ENCODE assay signal across 11 cellular contexts in genomic region chr5:139147743-139148079, GRCh38. TPM values are rescaled to one million over a fixed set of nuclear protein-coding genes. Genes with fewer than 3 reads are reported as not detected.
DNase-seq lines count a peak whose midpoint lies in the region; ATAC-seq and TF ChIP-seq lines count a peak whose summit lies in the region.
"Had no signal": no experiment of that assay in that cellular context is flagged by ENCODE, and none has a peak within 500 bp of the region (broad histone marks: within the 10 kb centered on the region; RNA-seq: fewer than 3 reads in every experiment).

No MANE protein-coding gene starts in this region.

- DNase-seq in NCI-H2227 (lab: John Stamatoyannopoulos, UW; ENCODE audit: unreplicated experiment) = peak; percentile 17
- DNase-seq in NCI-H2227 treated with DMSO at 0.1 percent for 48 hours (lab: John Stamatoyannopoulos, UW) = no peak
- peak; percentile 57 for DNase-seq in left kidney (ENCODE audit: low read depth, low spot score)
- peak; percentile 72 for DNase-seq in upper lobe of right lung
- no peak for DNase-seq in HuH-7 (ENCODE audit: low spot score)
- DNase-seq: T-helper 9 cell had no signal

- H3K27me3 ChIP-seq in upper lobe of right lung = no peaks in the 10 kb centered on the region

- H3K4me1 ChIP-seq in upper lobe of right lung = peaks cover 53% of the 10 kb centered on the region
- H3K4me1 ChIP-seq: A549 had no signal

- H3K9me3 Mint-ChIP-seq in brain = peaks cover 0 to 2% (median 0%) of the 10 kb centered on the region in 5 experiments
- H3K9me3 Mint-ChIP-seq: dendritic cell treated with granulocyte-macrophage colony-stimulating factor and Interleukin-4, amounts not matched to agents 40 ng/mL and 50 ng/mL, for 4 days had no signal

- peaks cover 55% of the 10 kb centered on the region for H3K4me1 Mint-ChIP-seq in brain

- intact Hi-C loops in upper lobe of right lung (cut with DNase I) = no loop called here

- peak overlapping the region; percentile 27 for H3K27ac ChIP-seq in upper lobe of right lung
- H3K27ac ChIP-seq: A549 had no signal

- H3K9me3 ChIP-seq in upper lobe of right lung = no peaks in the 10 kb centered on the region
- H3K9me3 ChIP-seq: A549 had no signal

- no peak for TF ChIP-seq CTCF in brain (conservative IDR thresholded peaks at IDR 0.05)
- TF ChIP-seq CTCF in upper lobe of right lung (IDR thresholded peaks at IDR 0.05) = no peak

- H3K4me3 ChIP-seq in upper lobe of right lung = no peak overlapping the region
- H3K4me3 ChIP-seq: A549 had no signal

- H3K27me3 Mint-ChIP-seq in brain = peaks cover 3% of the 10 kb centered on the region
- H3K27me3 Mint-ChIP-seq: dendritic cell treated with granulocyte-macrophage colony-stimulating factor and Interleukin-4, amounts not matched to agents 40 ng/mL and 50 ng/mL, for 4 days had no signal

- H3K36me3 ChIP-seq in upper lobe of right lung = no peaks in the 10 kb centered on the region

- H3K4me3 Mint-ChIP-seq in brain = no peak overlapping the region
- H3K4me3 Mint-ChIP-seq: dendritic cell treated with granulocyte-macrophage colony-stimulating factor and Interleukin-4, amounts not matched to agents 40 ng/mL and 50 ng/mL, for 4 days had no signal

- H3K36me3 Mint-ChIP-seq in brain = peaks cover 5% of the 10 kb centered on the region

- ATAC-seq in upper lobe of right lung (peak; percentile 73), HG02588 (IDR thresholded peaks at IDR 0.05; ENCODE audit: unreplicated experiment) (no peak), GM18858 (IDR thresholded peaks at IDR 0.05; ENCODE audit: unreplicated experiment) (no peak)

- peak overlapping the region in 4 of 5 experiments; percentile 28 to 92 (median 70) for H3K27ac Mint-ChIP-seq in brain
- H3K27ac Mint-ChIP-seq: dendritic cell treated with granulocyte-macrophage colony-stimulating factor and Interleukin-4, amounts not matched to agents 40 ng/mL and 50 ng/mL, for 4 days had no signal

RNA-seq across cellular contexts. Expression of gene SIL1, which starts 50.5 kb away (rescaled TPM):
- polyA plus RNA-seq in brain (ENCODE audit: insufficient read depth, low read depth, low replicate concordance) = 25.8 TPM
- 56.9 TPM for total RNA-seq in upper lobe of right lung

Comparison
In these comparisons a context has a peak if more than half of its experiments do, and no peak if none do; other contexts are left out.
1. DNase-seq: peak in NCI-H2227 (single experiment), left kidney (single experiment) and upper lobe of right lung (single experiment); none in NCI-H2227 treated with DMSO at 0.1 percent for 48 hours (single experiment) and HuH-7 (single experiment).